ENCODE assay signal across 1 cellular context in the genomic region with DNA sequence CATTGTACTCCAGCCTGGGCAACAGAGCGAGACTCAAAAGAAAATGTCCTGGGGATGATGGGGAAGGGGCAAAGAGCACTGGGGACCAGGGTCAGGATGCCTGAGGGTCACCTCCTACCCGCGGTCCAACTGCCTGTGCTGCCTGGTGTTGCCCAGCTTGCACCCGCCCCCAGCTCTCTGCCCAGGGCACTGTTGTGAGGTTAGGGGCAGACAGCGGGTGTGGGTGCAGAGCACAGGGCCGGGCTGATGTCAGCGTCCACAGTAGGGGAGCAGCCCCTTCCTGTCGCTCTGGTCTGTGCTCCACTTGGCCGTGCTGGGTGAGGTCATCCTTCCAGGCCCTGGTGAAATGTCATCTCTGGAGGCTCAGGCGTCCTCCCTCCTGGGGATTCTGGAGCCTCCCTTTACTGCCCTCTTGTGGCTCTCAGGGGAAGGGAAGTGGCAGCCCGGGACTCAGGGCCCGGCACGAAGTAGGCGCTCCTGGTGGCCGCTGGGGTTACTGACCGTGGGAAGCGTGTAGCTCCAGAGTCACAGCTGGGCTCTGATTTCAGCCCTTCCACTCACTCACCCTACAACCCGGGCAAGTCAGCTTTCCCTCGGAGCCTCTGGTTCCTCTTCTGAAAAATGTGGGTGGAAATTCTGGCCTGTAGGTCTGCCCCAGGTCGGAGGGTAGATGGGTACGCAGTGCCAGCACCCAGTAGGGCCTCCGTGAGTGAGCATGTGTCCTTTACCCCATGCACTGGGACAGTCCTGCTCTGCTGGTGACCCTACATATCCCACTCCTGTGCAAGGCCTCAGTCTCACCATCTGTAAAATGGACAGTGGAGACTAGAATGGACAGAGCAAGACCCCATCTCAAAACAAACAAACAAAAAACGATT.
TF ChIP-seq lines count a peak whose summit lies in the region.

No MANE protein-coding gene starts in this region.

TF ChIP-seq in HepG2, 621 proteins besides CTCF, POLR2A, EP300 and RAD21 (continued from another document):
- TF ChIP-seq, protein P1, sequence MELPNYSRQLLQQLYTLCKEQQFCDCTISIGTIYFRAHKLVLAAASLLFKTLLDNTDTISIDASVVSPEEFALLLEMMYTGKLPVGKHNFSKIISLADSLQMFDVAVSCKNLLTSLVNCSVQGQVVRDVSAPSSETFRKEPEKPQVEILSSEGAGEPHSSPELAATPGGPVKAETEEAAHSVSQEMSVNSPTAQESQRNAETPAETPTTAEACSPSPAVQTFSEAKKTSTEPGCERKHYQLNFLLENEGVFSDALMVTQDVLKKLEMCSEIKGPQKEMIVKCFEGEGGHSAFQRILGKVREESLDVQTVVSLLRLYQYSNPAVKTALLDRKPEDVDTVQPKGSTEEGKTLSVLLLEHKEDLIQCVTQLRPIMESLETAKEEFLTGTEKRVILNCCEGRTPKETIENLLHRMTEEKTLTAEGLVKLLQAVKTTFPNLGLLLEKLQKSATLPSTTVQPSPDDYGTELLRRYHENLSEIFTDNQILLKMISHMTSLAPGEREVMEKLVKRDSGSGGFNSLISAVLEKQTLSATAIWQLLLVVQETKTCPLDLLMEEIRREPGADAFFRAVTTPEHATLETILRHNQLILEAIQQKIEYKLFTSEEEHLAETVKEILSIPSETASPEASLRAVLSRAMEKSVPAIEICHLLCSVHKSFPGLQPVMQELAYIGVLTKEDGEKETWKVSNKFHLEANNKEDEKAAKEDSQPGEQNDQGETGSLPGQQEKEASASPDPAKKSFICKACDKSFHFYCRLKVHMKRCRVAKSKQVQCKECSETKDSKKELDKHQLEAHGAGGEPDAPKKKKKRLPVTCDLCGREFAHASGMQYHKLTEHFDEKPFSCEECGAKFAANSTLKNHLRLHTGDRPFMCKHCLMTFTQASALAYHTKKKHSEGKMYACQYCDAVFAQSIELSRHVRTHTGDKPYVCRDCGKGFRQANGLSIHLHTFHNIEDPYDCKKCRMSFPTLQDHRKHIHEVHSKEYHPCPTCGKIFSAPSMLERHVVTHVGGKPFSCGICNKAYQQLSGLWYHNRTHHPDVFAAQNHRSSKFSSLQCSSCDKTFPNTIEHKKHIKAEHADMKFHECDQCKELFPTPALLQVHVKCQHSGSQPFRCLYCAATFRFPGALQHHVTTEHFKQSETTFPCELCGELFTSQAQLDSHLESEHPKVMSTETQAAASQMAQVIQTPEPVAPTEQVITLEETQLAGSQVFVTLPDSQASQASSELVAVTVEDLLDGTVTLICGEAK (IDR thresholded peaks at IDR 0.05), result no peak
- TF ChIP-seq, protein P1 (CRISPR knock-in tag; IDR thresholded peaks at IDR 0.05), result no peak
- TF ChIP-seq ZNF530 (CRISPR knock-in tag; IDR thresholded peaks at IDR 0.05; ENCODE audit: low read depth) (no peak), KDM2A (CRISPR knock-in tag; IDR thresholded peaks at IDR 0.05; ENCODE audit: borderline replicate concordance, low read depth) (peak; percentile 79), ZNF773 (CRISPR knock-in tag; IDR thresholded peaks at IDR 0.05; ENCODE audit: borderline replicate concordance) (no peak), ZKSCAN8 (CRISPR knock-in tag; IDR thresholded peaks at IDR 0.05; ENCODE audit: borderline replicate concordance) (0 out of 2 replicates have a peak, but pooled peaks have one; percentile 45), JDP2 (CRISPR knock-in tag; IDR thresholded peaks at IDR 0.05; ENCODE audit: borderline replicate concordance) (no peak), ZFP90 (CRISPR knock-in tag; IDR thresholded peaks at IDR 0.05; ENCODE audit: borderline replicate concordance) (no peak), CREB1 (IDR thresholded peaks at IDR 0.05) (peak; percentile 66), CREB1 (CRISPR knock-in tag; IDR thresholded peaks at IDR 0.05) (no peak), ZNF550 (CRISPR knock-in tag; IDR thresholded peaks at IDR 0.05; ENCODE audit: borderline replicate concordance) (no peak), TEAD2 (CRISPR knock-in tag; IDR thresholded peaks at IDR 0.05) (no peak), SP140L (CRISPR knock-in tag; IDR thresholded peaks at IDR 0.05; ENCODE audit: borderline replicate concordance) (no peak), SALL1 (CRISPR knock-in tag; IDR thresholded peaks at IDR 0.05) (peak; percentile 61; the same call in 1 of the 2 replicates), ZNF589 (CRISPR knock-in tag; conservative IDR thresholded peaks at IDR 0.05) (no peak), PAX8 (CRISPR knock-in tag; IDR thresholded peaks at IDR 0.05; ENCODE audit: borderline replicate concordance) (no peak), U2AF1 (optimal IDR thresholded peaks at IDR 0.05; ENCODE audit: low read depth, low read length) (peak; percentile 56), ELF1 (CRISPR knock-in tag; IDR thresholded peaks at IDR 0.05) (peak; percentile 64), NFYC (CRISPR knock-in tag; IDR thresholded peaks at IDR 0.05) (no peak), SRSF9 (IDR thresholded peaks at IDR 0.05; ENCODE audit: borderline replicate concordance, insufficient read depth, low read depth, low read length, poor library complexity, severe bottlenecking) (no peak)
- TF ChIP-seq, protein P2, sequence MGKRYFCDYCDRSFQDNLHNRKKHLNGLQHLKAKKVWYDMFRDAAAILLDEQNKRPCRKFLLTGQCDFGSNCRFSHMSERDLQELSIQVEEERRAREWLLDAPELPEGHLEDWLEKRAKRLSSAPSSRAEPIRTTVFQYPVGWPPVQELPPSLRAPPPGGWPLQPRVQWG (CRISPR knock-in tag; IDR thresholded peaks at IDR 0.05; ENCODE audit: borderline replicate concordance, low read depth), result no peak
- TF ChIP-seq, protein P3, sequence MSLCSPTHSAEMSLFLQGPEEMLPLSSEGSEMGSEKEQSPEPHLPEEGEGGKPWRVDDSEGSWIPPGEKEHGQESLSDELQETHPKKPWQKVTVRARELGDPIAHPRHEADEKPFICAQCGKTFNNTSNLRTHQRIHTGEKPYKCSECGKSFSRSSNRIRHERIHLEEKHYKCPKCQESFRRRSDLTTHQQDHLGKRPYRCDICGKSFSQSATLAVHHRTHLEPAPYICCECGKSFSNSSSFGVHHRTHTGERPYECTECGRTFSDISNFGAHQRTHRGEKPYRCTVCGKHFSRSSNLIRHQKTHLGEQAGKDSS (CRISPR knock-in tag; IDR thresholded peaks at IDR 0.05; ENCODE audit: borderline replicate concordance, low read depth), result peak; percentile 81; the same call in 1 of the 2 replicates
- TF ChIP-seq, protein P4, sequence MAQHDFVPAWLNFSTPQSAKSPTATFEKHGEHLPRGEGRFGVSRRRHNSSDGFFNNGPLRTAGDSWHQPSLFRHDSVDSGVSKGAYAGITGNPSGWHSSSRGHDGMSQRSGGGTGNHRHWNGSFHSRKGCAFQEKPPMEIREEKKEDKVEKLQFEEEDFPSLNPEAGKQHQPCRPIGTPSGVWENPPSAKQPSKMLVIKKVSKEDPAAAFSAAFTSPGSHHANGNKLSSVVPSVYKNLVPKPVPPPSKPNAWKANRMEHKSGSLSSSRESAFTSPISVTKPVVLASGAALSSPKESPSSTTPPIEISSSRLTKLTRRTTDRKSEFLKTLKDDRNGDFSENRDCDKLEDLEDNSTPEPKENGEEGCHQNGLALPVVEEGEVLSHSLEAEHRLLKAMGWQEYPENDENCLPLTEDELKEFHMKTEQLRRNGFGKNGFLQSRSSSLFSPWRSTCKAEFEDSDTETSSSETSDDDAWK (CRISPR knock-in tag; IDR thresholded peaks at IDR 0.05), result no peak
